ENCODE assay signal across 4 cellular contexts in the genomic region with DNA sequence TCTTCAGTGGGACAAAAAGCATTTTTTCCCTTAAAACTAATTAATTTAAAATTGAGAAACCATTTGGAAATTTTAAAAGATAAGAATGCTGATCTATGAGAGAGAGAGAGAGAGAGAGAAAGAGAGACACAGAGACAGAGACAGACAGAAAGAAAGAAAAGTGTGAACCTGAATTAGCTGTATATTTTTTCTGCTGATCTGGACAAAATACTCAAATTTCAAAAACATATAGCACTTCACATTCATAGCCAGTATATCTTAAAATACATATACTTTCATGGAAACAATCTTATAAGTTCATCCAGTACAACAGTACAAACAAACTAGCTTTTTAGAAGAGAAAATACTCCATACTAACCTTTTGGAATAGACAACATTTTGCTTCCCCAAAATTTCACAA.
TF ChIP-seq lines count a peak whose summit lies in the region.

No MANE protein-coding gene starts in this region.

TF ChIP-seq in A549, 52 proteins besides CTCF, POLR2A, EP300 and RAD21 (continued from another document):
- TF ChIP-seq EHMT2 (IDR thresholded peaks at IDR 0.05; ENCODE audit: low read depth) = no peak
- TF ChIP-seq MAFK (IDR thresholded peaks at IDR 0.05; ENCODE audit: partially characterized antibody) = peak; percentile 55
- TF ChIP-seq, protein P1, sequence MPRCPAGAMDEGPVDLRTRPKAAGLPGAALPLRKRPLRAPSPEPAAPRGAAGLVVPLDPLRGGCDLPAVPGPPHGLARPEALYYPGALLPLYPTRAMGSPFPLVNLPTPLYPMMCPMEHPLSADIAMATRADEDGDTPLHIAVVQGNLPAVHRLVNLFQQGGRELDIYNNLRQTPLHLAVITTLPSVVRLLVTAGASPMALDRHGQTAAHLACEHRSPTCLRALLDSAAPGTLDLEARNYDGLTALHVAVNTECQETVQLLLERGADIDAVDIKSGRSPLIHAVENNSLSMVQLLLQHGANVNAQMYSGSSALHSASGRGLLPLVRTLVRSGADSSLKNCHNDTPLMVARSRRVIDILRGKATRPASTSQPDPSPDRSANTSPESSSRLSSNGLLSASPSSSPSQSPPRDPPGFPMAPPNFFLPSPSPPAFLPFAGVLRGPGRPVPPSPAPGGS (IDR thresholded peaks at IDR 0.05) = no peak
- TF ChIP-seq CBX8 (IDR thresholded peaks at IDR 0.05) = no peak
- TF ChIP-seq, protein P2, sequence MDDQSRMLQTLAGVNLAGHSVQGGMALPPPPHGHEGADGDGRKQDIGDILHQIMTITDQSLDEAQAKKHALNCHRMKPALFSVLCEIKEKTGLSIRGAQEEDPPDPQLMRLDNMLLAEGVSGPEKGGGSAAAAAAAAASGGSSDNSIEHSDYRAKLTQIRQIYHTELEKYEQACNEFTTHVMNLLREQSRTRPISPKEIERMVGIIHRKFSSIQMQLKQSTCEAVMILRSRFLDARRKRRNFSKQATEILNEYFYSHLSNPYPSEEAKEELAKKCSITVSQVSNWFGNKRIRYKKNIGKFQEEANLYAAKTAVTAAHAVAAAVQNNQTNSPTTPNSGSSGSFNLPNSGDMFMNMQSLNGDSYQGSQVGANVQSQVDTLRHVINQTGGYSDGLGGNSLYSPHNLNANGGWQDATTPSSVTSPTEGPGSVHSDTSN (IDR thresholded peaks at IDR 0.05) = no peak
- TF ChIP-seq CBX2 (IDR thresholded peaks at IDR 0.05; ENCODE audit: borderline replicate concordance, low read depth) = no peak

TF ChIP-seq in IMR-90, 13 proteins besides CTCF, POLR2A, EP300 and RAD21 (continued from another document):
- TF ChIP-seq MAFK (IDR thresholded peaks at IDR 0.05; ENCODE audit: low read depth, low read length) = peak; percentile 35; the same call in 1 of the 2 replicates
TF ChIP-seq in IMR-90: peak in this region for 1.

TF ChIP-seq in neural cell, 6 proteins besides CTCF, POLR2A, EP300 and RAD21 (continued from another document):
- TF ChIP-seq EZH2 (IDR thresholded peaks at IDR 0.05; ENCODE audit: borderline replicate concordance, insufficient read depth, low read length, poor library complexity, severe bottlenecking) = no peak
- TF ChIP-seq TAF1 (IDR thresholded peaks at IDR 0.05; ENCODE audit: low read depth) = no peak

TF ChIP-seq in HEK293T, 16 proteins besides CTCF, POLR2A, EP300 and RAD21 (continued from another document):
- TF ChIP-seq LEF1 (IDR thresholded peaks at IDR 0.05; ENCODE audit: borderline replicate concordance) (no peak), FOXA1 (IDR thresholded peaks at IDR 0.05) (no peak), NFRKB (IDR thresholded peaks at IDR 0.05) (no peak), SUZ12 (IDR thresholded peaks at IDR 0.05) (no peak), BHLHE40 (IDR thresholded peaks at IDR 0.05; ENCODE audit: borderline replicate concordance) (no peak), HDGF (IDR thresholded peaks at IDR 0.05; ENCODE audit: borderline replicate concordance) (no peak)
